Comparison of ENCODE assay signal across 17 cellular contexts in the genomic region with DNA sequence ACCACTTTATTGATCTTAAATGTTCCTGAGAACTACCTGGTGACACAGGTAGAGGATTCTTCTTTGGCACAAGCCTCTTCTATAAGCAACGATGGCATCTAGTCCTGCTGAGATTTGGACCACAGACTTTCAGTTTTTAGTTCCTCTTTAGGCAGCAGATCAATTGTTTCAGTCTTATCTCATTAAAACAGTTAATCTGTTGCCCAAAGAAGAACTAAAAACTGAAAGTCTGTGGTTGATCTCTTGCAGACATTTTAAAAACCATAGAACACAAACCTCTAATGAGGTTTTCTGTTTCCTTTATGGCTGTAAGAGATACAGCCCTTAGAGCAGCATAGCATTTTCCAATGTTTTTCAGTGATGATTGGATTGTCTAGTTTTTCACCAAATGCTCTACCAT.
DNase-seq lines count a peak whose midpoint lies in the region; ATAC-seq, FAIRE-seq and TF ChIP-seq lines count a peak whose summit lies in the region.
"Had no signal": no experiment of that assay in that cellular context is flagged by ENCODE, and none has a peak within 500 bp of the region (broad histone marks: within the 10 kb centered on the region; RNA-seq: fewer than 3 reads in every experiment).

No MANE protein-coding gene starts in this region.

- TF ChIP-seq POLR2A in GM12892 (IDR thresholded peaks at IDR 0.05; ENCODE audit: low read depth, low read length), result no peak

- DNase-seq in GM19239 (ENCODE audit: insufficient read length, low spot score) (no peak), memory B cell (ENCODE audit: low spot score in 2 of 2) (no peak), NCI-H69 (lab: John Stamatoyannopoulos, UW) (no peak), occipital lobe (lab: John Stamatoyannopoulos, UW) (no peak), GM12892 (ENCODE audit: insufficient read length) (no peak)
- DNase-seq: activated CD4-positive, alpha-beta T cell treated with anti-CD3 and anti-CD28 coated beads for 1 hour; cortex of kidney; DMS53; GM23248; nucleus accumbens; stimulated activated naive CD8-positive, alpha-beta T cell treated with anti-CD3 and anti-CD28 coated beads, Interleukin-15, amount 100 ng/mL, for 72 hours had no signal

- H3K27ac Mint-ChIP-seq in memory B cell, result no peak overlapping the region
- H3K27ac Mint-ChIP-seq: activated naive CD4-positive, alpha-beta T cell treated with anti-CD3 and anti-CD28 coated beads, Interleukin-2, amount 50 U/mL, for 72 hours; stimulated activated naive CD8-positive, alpha-beta T cell treated with anti-CD3 and anti-CD28 coated beads, Interleukin-15, amount 100 ng/mL, for 72 hours had no signal

- H3K36me3 Mint-ChIP-seq in memory B cell, result no peaks in the 10 kb centered on the region

- ATAC-seq in GM21825 (IDR thresholded peaks at IDR 0.05; ENCODE audit: unreplicated experiment) (peak; percentile 96), HG03280 (IDR thresholded peaks at IDR 0.05; ENCODE audit: unreplicated experiment) (peak; percentile 94), memory B cell (ENCODE audit: low read depth) (peak; percentile 31)
- ATAC-seq: activated naive CD4-positive, alpha-beta T cell treated with anti-CD3 and anti-CD28 coated beads, Interleukin-2, amount 50 U/mL, for 72 hours; K562; Right ventricle myocardium inferior; stimulated activated naive CD8-positive, alpha-beta T cell treated with anti-CD3 and anti-CD28 coated beads, Interleukin-15, amount 100 ng/mL, for 72 hours had no signal

- no peaks in the 10 kb centered on the region for H3K27me3 Mint-ChIP-seq in memory B cell
- H3K27me3 Mint-ChIP-seq: stimulated activated naive CD8-positive, alpha-beta T cell treated with anti-CD3 and anti-CD28 coated beads, Interleukin-15, amount 100 ng/mL, for 72 hours had no signal

- peaks cover 8% of the 10 kb centered on the region for H3K9me3 Mint-ChIP-seq in memory B cell

- H3K4me1 Mint-ChIP-seq in memory B cell, result peaks cover 2% of the 10 kb centered on the region
- H3K4me1 Mint-ChIP-seq: stimulated activated naive CD8-positive, alpha-beta T cell treated with anti-CD3 and anti-CD28 coated beads, Interleukin-15, amount 100 ng/mL, for 72 hours had no signal

- no peak overlapping the region for H3K4me3 Mint-ChIP-seq in memory B cell
- H3K4me3 Mint-ChIP-seq: stimulated activated naive CD8-positive, alpha-beta T cell treated with anti-CD3 and anti-CD28 coated beads, Interleukin-15, amount 100 ng/mL, for 72 hours had no signal

- FAIRE-seq in GM19239 (lab: Jason Lieb, UNC) (peak; percentile 76), GM12892 (lab: Jason Lieb, UNC) (no peak)
- FAIRE-seq: frontal cortex, K562 had no signal

Comparison
In these comparisons a context has a peak if more than half of its experiments do, and no peak if none do; other contexts are left out.
1. ATAC-seq: peak in every context shown above with its lines; median percentile 96 in GM21825; 94 in HG03280; 31 in memory B cell.